12 cellular contexts compared by ENCODE assay signal in genomic region chr1:206814716-206815341, GRCh38. TPM values are rescaled to one million over a fixed set of nuclear protein-coding genes. Genes with fewer than 3 reads are reported as not detected.
A peak's percentile ranks its signal among the peaks of the same experiment; 100 is the strongest.
DNase-seq lines count a peak whose midpoint lies in the region; ATAC-seq and TF ChIP-seq lines count a peak whose summit lies in the region.
"Had no signal": no experiment of that assay in that cellular context is flagged by ENCODE, and none has a peak within 500 bp of the region (broad histone marks: within the 10 kb centered on the region; RNA-seq: fewer than 3 reads in every experiment).

No MANE protein-coding gene starts in this region.

- no peak overlapping the region for H3K4me3 Mint-ChIP-seq in stimulated activated naive B cell treated with anti-CD40 and anti-IgM and Interleukin-4, amounts not matched to agents 10 μg/mL and 1 μg/mL and 100 μg/mL, for 72 hours
- H3K4me3 Mint-ChIP-seq: WTC11 had no signal

- peaks cover 4 to 7% of the 10 kb centered on the region in 2 donors for H3K9me3 Mint-ChIP-seq in stimulated activated naive B cell treated with anti-CD40 and anti-IgM and Interleukin-4, amounts not matched to agents 10 μg/mL and 1 μg/mL and 100 μg/mL, for 72 hours

- peak; percentile 81 to 87 for ATAC-seq in stimulated activated naive B cell treated with anti-CD40 and anti-IgM and Interleukin-4, amounts not matched to agents 10 μg/mL and 1 μg/mL and 100 μg/mL, for 72 hours (replicated peaks)
- ATAC-seq in GM21528 (IDR thresholded peaks at IDR 0.05; ENCODE audit: low FRiP score, unreplicated experiment) (no peak), HG03196 (IDR thresholded peaks at IDR 0.05; ENCODE audit: unreplicated experiment) (no peak)
- ATAC-seq: WTC11 had no signal

- H3K4me3 ChIP-seq in epithelial cell of proximal tubule (ENCODE audit: low read depth, low read length), result no peak overlapping the region

- TF ChIP-seq CTCF in epithelial cell of proximal tubule (conservative IDR thresholded peaks at IDR 0.05; ENCODE audit: low read depth, low read length), result no peak

- H3K27me3 Mint-ChIP-seq in stimulated activated naive B cell treated with anti-CD40 and anti-IgM and Interleukin-4, amounts not matched to agents 10 μg/mL and 1 μg/mL and 100 μg/mL, for 72 hours, result no peaks in the 10 kb centered on the region

- peaks cover 29 to 39% of the 10 kb centered on the region in 2 donors for H3K4me1 Mint-ChIP-seq in stimulated activated naive B cell treated with anti-CD40 and anti-IgM and Interleukin-4, amounts not matched to agents 10 μg/mL and 1 μg/mL and 100 μg/mL, for 72 hours
- H3K4me1 Mint-ChIP-seq: WTC11 had no signal

- H3K36me3 Mint-ChIP-seq in stimulated activated naive B cell treated with anti-CD40 and anti-IgM and Interleukin-4, amounts not matched to agents 10 μg/mL and 1 μg/mL and 100 μg/mL, for 72 hours, result peaks cover 0 to 7% of the 10 kb centered on the region in 2 donors
- H3K36me3 Mint-ChIP-seq: WTC11 had no signal

- DNase-seq in NOMO-1 treated with DMSO at 0.1 percent for 48 hours (lab: John Stamatoyannopoulos, UW; ENCODE audit: unreplicated experiment) (peak; percentile 38), NOMO-1 treated with dmso at 0.1 percent for 144 hours (lab: John Stamatoyannopoulos, UW; ENCODE audit: unreplicated experiment) (no peak), NCI-H69 (lab: John Stamatoyannopoulos, UW) (peak; percentile 42), epithelial cell of proximal tubule (ENCODE audit: low read depth) (peak; percentile 45), T-helper 2 cell (no peak)
- DNase-seq in stimulated activated naive B cell treated with anti-CD40 and anti-IgM and Interleukin-4, amounts not matched to agents 10 μg/mL and 1 μg/mL and 100 μg/mL, for 72 hours, result no peak
- DNase-seq: islet precursor cell, trophoblast cell had no signal

- peak overlapping the region; percentile 68 for H3K27ac Mint-ChIP-seq in stimulated activated naive B cell treated with anti-CD40 and anti-IgM and Interleukin-4, amounts not matched to agents 10 μg/mL and 1 μg/mL and 100 μg/mL, for 72 hours
- H3K27ac Mint-ChIP-seq: WTC11 had no signal

RNA-seq across cellular contexts. Expression of gene IL10, which starts 42.5 kb away (rescaled TPM):
- not detected in 2 replicates for total RNA-seq in epithelial cell of proximal tubule
- total RNA-seq: A172, WTC11 had no signal

RNA-seq across cellular contexts. Expression of gene IL19, which starts 44.3 kb away (rescaled TPM):
- total RNA-seq in epithelial cell of proximal tubule, result not detected in 2 replicates
- total RNA-seq: A172, WTC11 had no signal

RNA-seq across cellular contexts. Expression of gene IL20, which starts 50.6 kb away (rescaled TPM):
- total RNA-seq in epithelial cell of proximal tubule, result not detected in 2 replicates
- total RNA-seq: A172, WTC11 had no signal

Comparison
In these comparisons a context has a peak if more than half of its experiments do, and no peak if none do; other contexts are left out.
1. DNase-seq: peak in NOMO-1 treated with DMSO at 0.1 percent for 48 hours (single experiment), NCI-H69 (single experiment) and epithelial cell of proximal tubule (single experiment); none in NOMO-1 treated with dmso at 0.1 percent for 144 hours (single experiment), stimulated activated naive B cell treated with anti-CD40 and anti-IgM and Interleukin-4, amounts not matched to agents 10 μg/mL and 1 μg/mL and 100 μg/mL, for 72 hours (single experiment) and T-helper 2 cell (0 of 5).
2. ATAC-seq: peak in stimulated activated naive B cell treated with anti-CD40 and anti-IgM and Interleukin-4, amounts not matched to agents 10 μg/mL and 1 μg/mL and 100 μg/mL, for 72 hours (2 of 2); none in GM21528 (single experiment) and HG03196 (single experiment).